In genomic region chr10:72746606-72747357, GRCh38 we compare ENCODE assay signal across 19 cellular contexts. TPM values are rescaled to one million over a fixed set of nuclear protein-coding genes. Genes with fewer than 3 reads are reported as not detected.
DNase-seq lines count a peak whose midpoint lies in the region; ATAC-seq, FAIRE-seq and TF ChIP-seq lines count a peak whose summit lies in the region.
"Had no signal": no experiment of that assay in that cellular context is flagged by ENCODE, and none has a peak within 500 bp of the region (broad histone marks: within the 10 kb centered on the region; RNA-seq: fewer than 3 reads in every experiment).

No MANE protein-coding gene starts in this region.

- DNase-seq in HT-29 (ENCODE audit: low spot score) (peak; percentile 71), adipocyte (ENCODE audit: low read depth) (no peak), left colon (no peak), GM12891 (ENCODE audit: insufficient read length, low spot score) (no peak), activated gamma-delta T cell treated with Interleukin-2 at 50 U/mL for 16 hours (no peak)
- DNase-seq: activated CD8-positive, alpha-beta T cell treated with anti-CD3 and anti-CD28 coated beads for 36 hours; activated naive CD8-positive, alpha-beta T cell treated with anti-CD3 and anti-CD28 coated beads, Interleukin-2, amount 50 U/mL, for 24 hours; C1 segment of cervical spinal cord; DMS79 treated with DMSO at 0.1 percent for 48 hours; NCI-H1048; NCI-H2107; NCI-H774; sigmoid colon; stimulated activated CD4-positive, alpha-beta T cell treated with anti-CD3 and anti-CD28 coated beads, Interleukin-2, amount 100 ng/mL, for 48 hours had no signal

- intact Hi-C loops in left colon (cut with DNase I, micrococcal nuclease) = no loop called here

- peak overlapping the region; percentile 26 for H3K27ac ChIP-seq in subcutaneous abdominal adipose tissue (ENCODE audit: low read depth, low read length)

- no peak overlapping the region for H3K4me3 ChIP-seq in adipocyte (ENCODE audit: low read length)
- H3K4me3 ChIP-seq in subcutaneous abdominal adipose tissue (ENCODE audit: low read depth in 1 of 5, low read length in 5 of 5) = no peak overlapping the region
- H3K4me3 ChIP-seq: lung, sigmoid colon had no signal

- H3K9ac ChIP-seq in adipocyte (ENCODE audit: low read length) = peak overlapping the region; percentile 3
- H3K9ac ChIP-seq in subcutaneous abdominal adipose tissue (ENCODE audit: low read length in 5 of 5) = no peak overlapping the region

- H3K36me3 ChIP-seq in adipocyte (ENCODE audit: control insufficient read depth, insufficient read depth, low read length, severe bottlenecking) = no peaks in the 10 kb centered on the region
- peaks cover 0 to 5% (median 0%) of the 10 kb centered on the region in 5 donors for H3K36me3 ChIP-seq in subcutaneous abdominal adipose tissue (ENCODE audit: control insufficient read depth in 5 of 5, insufficient read depth in 5 of 5, low read length in 5 of 5)
- H3K36me3 ChIP-seq: sigmoid colon had no signal

- H3K9me3 ChIP-seq in adipocyte (ENCODE audit: control insufficient read depth, low read length) (no peaks in the 10 kb centered on the region), subcutaneous abdominal adipose tissue (ENCODE audit: control insufficient read depth in 5 of 5, low read length in 5 of 5) (no peaks in the 10 kb centered on the region)
- H3K9me3 ChIP-seq: sigmoid colon had no signal

- no peak for TF ChIP-seq POLR2A in GM12891 (IDR thresholded peaks at IDR 0.05; ENCODE audit: low read depth, low read length)

- H3K27me3 ChIP-seq in adipocyte (replicated peaks; ENCODE audit: control insufficient read depth, insufficient read depth, low read length) (no peaks in the 10 kb centered on the region), subcutaneous abdominal adipose tissue (ENCODE audit: control insufficient read depth in 5 of 5, insufficient read depth in 4 of 5, low read length in 5 of 5) (no peaks in the 10 kb centered on the region)
- H3K27me3 ChIP-seq: sigmoid colon had no signal

- peak; percentile 26 for ATAC-seq in left colon
- no peak for ATAC-seq in HG03565 (IDR thresholded peaks at IDR 0.05; ENCODE audit: unreplicated experiment)
- ATAC-seq: activated CD8-positive, alpha-beta T cell treated with anti-CD3 and anti-CD28 coated beads for 36 hours; activated naive CD8-positive, alpha-beta T cell treated with anti-CD3 and anti-CD28 coated beads, Interleukin-2, amount 50 U/mL, for 24 hours; HepG2 had no signal

- H3K4me1 ChIP-seq in adipocyte (ENCODE audit: control insufficient read depth, insufficient read depth, low read length) = peaks cover 19% of the 10 kb centered on the region
- H3K4me1 ChIP-seq in subcutaneous abdominal adipose tissue (ENCODE audit: control insufficient read depth in 5 of 5, insufficient read depth in 5 of 5, low read length in 5 of 5) = peaks cover 0 to 32% (median 25%) of the 10 kb centered on the region in 5 donors

- no peak for FAIRE-seq in GM12891 (lab: Jason Lieb, UNC)
- FAIRE-seq: frontal cortex, HepG2 had no signal

TF ChIP-seq in GM12891, 5 proteins besides CTCF, POLR2A, EP300 and RAD21:
- TF ChIP-seq TAF1 (IDR thresholded peaks at IDR 0.05; ENCODE audit: low read depth, low read length) (no peak), POLR2AphosphoS5 (IDR thresholded peaks at IDR 0.05; ENCODE audit: low read depth, low read length) (no peak), PAX5 (IDR thresholded peaks at IDR 0.05; ENCODE audit: insufficient read depth, low read length, severe bottlenecking) (no peak), SPI1 (IDR thresholded peaks at IDR 0.05; ENCODE audit: low read depth, low read length) (no peak)

RNA-seq across cellular contexts. Expression of gene MCU, which starts 54.8 kb away (rescaled TPM):
- 23.0 and 24.5 TPM in 2 replicates for total RNA-seq in HT-29 (2014; rRNA removed; shearing (Covaris generic))
- total RNA-seq in left colon = 100 to 1,000 TPM in 1 of 2 donors, 10 to 100 TPM in 1; 84.6 to 106 TPM
- polyA plus RNA-seq in GM12891 (2012; ENCODE audit: low read depth, missing spikeins) = 6.8 TPM
